33 cellular contexts compared by ENCODE assay signal in genomic region chr19:58145849-58146248, GRCh38. TPM values are rescaled to one million over a fixed set of nuclear protein-coding genes. Genes with fewer than 3 reads are reported as not detected.
"Had no signal": no experiment of that assay in that cellular context is flagged by ENCODE, and none has a peak within 500 bp of the region (broad histone marks: within the 10 kb centered on the region; RNA-seq: fewer than 3 reads in every experiment).

No MANE protein-coding gene starts in this region.

- H3K4me3 Mint-ChIP-seq: activated CD4-positive, alpha-beta T cell treated with anti-CD3 and anti-CD28 coated beads, Interleukin-2, amount 10 ng/mL, durations not matched to agents 24 days and 14 days; activated CD8-positive, alpha-beta T cell treated with anti-CD3 and anti-CD28 coated beads, Interleukin-2, amount 10 ng/mL, durations not matched to agents 7 days and 5 days; activated T-cell treated with anti-CD3 and anti-CD28 coated beads, Interleukin-2, amount 50 U/mL, for 24 hours had no signal

- DNase-seq: activated CD4-positive, alpha-beta T cell treated with anti-CD3 and anti-CD28 coated beads for 1 hour; activated CD4-positive, alpha-beta T cell treated with anti-CD3 and anti-CD28 coated beads, Interleukin-2, amount 10 ng/mL, durations not matched to agents 24 days and 14 days; activated CD4-positive, alpha-beta T cell treated with anti-CD3 and anti-CD28 coated beads, Interleukin-2, amount 50 U/mL, for 48 hours; activated CD4-positive, CD25-positive, alpha-beta regulatory T cell; activated CD8-positive, alpha-beta T cell treated with anti-CD3 and anti-CD28 coated beads, Interleukin-2, amount 10 ng/mL, durations not matched to agents 7 days and 5 days; activated gamma-delta T cell; activated naive CD4-positive, alpha-beta T cell treated with Interleukin-2 at 50 U/mL for 16 hours; activated T-cell treated with anti-CD3 and anti-CD28 coated beads, Interleukin-2, amount 50 U/mL, for 24 hours; anterior cingulate cortex; NCI-H1092 treated with DMSO at 0.1 percent for 48 hours; NCI-H1417; NCI-H146; NCI-H187; NCI-H2029 treated with DMSO at 0.1 percent for 48 hours; NCI-H2107; NCI-H2171; NCI-H510A; NCI-H526; NCI-H748 treated with DMSO at 0.1 percent for 48 hours; NK-92 treated with Interleukin-12 subunit alpha and Interleukin-12 subunit beta, amount 100 ng/mL, for 24 hours; PC-9; SW 1271; T-helper 1 cell; T1000; WERI-Rb-1 had no signal

- FAIRE-seq: bronchial epithelial cell, RCC 7860 had no signal

- ATAC-seq: activated CD8-positive, alpha-beta T cell treated with anti-CD3 and anti-CD28 coated beads, Interleukin-2, amount 10 ng/mL, durations not matched to agents 7 days and 5 days; activated naive CD4-positive, alpha-beta T cell treated with anti-CD3 and anti-CD28 coated beads, Interleukin-2, amount 50 U/mL, for 72 hours; Right ventricle myocardium inferior had no signal

- H3K27me3 Mint-ChIP-seq: activated CD4-positive, alpha-beta T cell treated with anti-CD3 and anti-CD28 coated beads, Interleukin-2, amount 10 ng/mL, durations not matched to agents 24 days and 14 days; activated T-cell treated with anti-CD3 and anti-CD28 coated beads, Interleukin-2, amount 50 U/mL, for 24 hours had no signal

- H3K4me3 ChIP-seq: PC-9 had no signal

- H3K27ac Mint-ChIP-seq: activated CD4-positive, alpha-beta T cell treated with anti-CD3 and anti-CD28 coated beads, Interleukin-2, amount 10 ng/mL, durations not matched to agents 24 days and 14 days; activated CD8-positive, alpha-beta T cell treated with anti-CD3 and anti-CD28 coated beads, Interleukin-2, amount 10 ng/mL, durations not matched to agents 7 days and 5 days; activated naive CD4-positive, alpha-beta T cell treated with anti-CD3 and anti-CD28 coated beads, Interleukin-2, amount 50 U/mL, for 72 hours; activated T-cell treated with anti-CD3 and anti-CD28 coated beads, Interleukin-2, amount 50 U/mL, for 24 hours; activated T-helper 2 cell treated with anti-CD3 and anti-CD28 coated beads, Interferon-gamma antibody, Interleukin-2, Interleukin-4, amounts not matched to agents 10 μg/mL and 5 μg/mL and 100 μg/mL, durations not matched to agents 14 hours and 24 hours and 36 hours; brain had no signal

- H3K27ac ChIP-seq: PC-9, RWPE1, WERI-Rb-1 had no signal

RNA-seq across cellular contexts. Expression of gene ZSCAN18, which starts 47.8 kb away (rescaled TPM):
- total RNA-seq: OCI-LY7 had no signal
